In genomic region chr1:228417061-228417460, GRCh38 we compare ENCODE assay signal across 13 cellular contexts. TPM values are rescaled to one million over a fixed set of nuclear protein-coding genes. Genes with fewer than 3 reads are reported as not detected.
DNase-seq lines count a peak whose midpoint lies in the region; ATAC-seq and TF ChIP-seq lines count a peak whose summit lies in the region.
"Had no signal": no experiment of that assay in that cellular context is flagged by ENCODE, and none has a peak within 500 bp of the region (broad histone marks: within the 10 kb centered on the region; RNA-seq: fewer than 3 reads in every experiment).

No MANE protein-coding gene starts in this region.

- no peak overlapping the region for H3K27ac ChIP-seq in left ventricle myocardium inferior (replicated peaks)
- no peak overlapping the region for H3K27ac ChIP-seq in heart left ventricle
- no peak overlapping the region for H3K27ac ChIP-seq in coronary artery
- H3K27ac ChIP-seq in vagina: peak overlapping the region; percentile 16
- H3K27ac ChIP-seq: BLaER1 had no signal

- WGBS in heart left ventricle, 4 donors: 33 to 40% (median 36%) methylated on average over 12 of the region's 12 CpGs

- peaks cover 33% of the 10 kb centered on the region for H3K27me3 Mint-ChIP-seq in memory B cell

- DNase-seq in left ventricle myocardium inferior: no peak
- DNase-seq in heart left ventricle: no peak
- DNase-seq in coronary artery (ENCODE audit: low spot score): no peak
- no peak for DNase-seq in memory B cell (ENCODE audit: low spot score in 2 of 2)
- no peak for DNase-seq in vagina (ENCODE audit: extremely low spot score in 2 of 2)
- DNase-seq in NCI-H526 (lab: John Stamatoyannopoulos, UW): no peak
- no peak for DNase-seq in putamen (ENCODE audit: low spot score)
- DNase-seq in NCI-H524 (lab: John Stamatoyannopoulos, UW): no peak
- DNase-seq: activated B cell treated with CpG ODN at 0.5 μM for 24 hours; effector CD8-positive, alpha-beta T cell; hippocampal formation; NCI-H510A had no signal

- H3K36me3 Mint-ChIP-seq in memory B cell: peaks cover 2% of the 10 kb centered on the region

- ATAC-seq in heart left ventricle (no peak), memory B cell (ENCODE audit: low read depth) (no peak)

- TF ChIP-seq POLR2A in heart left ventricle (IDR thresholded peaks at IDR 0.05) (no peak), vagina (IDR thresholded peaks at IDR 0.05) (no peak)

- H3K27me3 ChIP-seq in left ventricle myocardium inferior (ENCODE audit: low read depth): peaks cover 69% of the 10 kb centered on the region
- H3K27me3 ChIP-seq in heart left ventricle: peaks cover 0 to 37% (median 26%) of the 10 kb centered on the region in 9 donors
- no peaks in the 10 kb centered on the region for H3K27me3 ChIP-seq in vagina

- H3K4me1 ChIP-seq in left ventricle myocardium inferior (peaks cover 28% of the 10 kb centered on the region), heart left ventricle (peaks cover 3 to 22% (median 13%) of the 10 kb centered on the region in 12 donors), vagina (peaks cover 26% of the 10 kb centered on the region)
- H3K4me1 ChIP-seq: BLaER1 had no signal

- TF ChIP-seq CTCF in left ventricle myocardium inferior (IDR thresholded peaks at IDR 0.05; ENCODE audit: borderline replicate concordance): no peak
- no peak for TF ChIP-seq CTCF in heart left ventricle (IDR thresholded peaks at IDR 0.05)
- no peak for TF ChIP-seq CTCF in coronary artery (IDR thresholded peaks at IDR 0.05)
- no peak for TF ChIP-seq CTCF in vagina (IDR thresholded peaks at IDR 0.05)

- H3K36me3 ChIP-seq in left ventricle myocardium inferior: no peaks in the 10 kb centered on the region
- no peaks in the 10 kb centered on the region for H3K36me3 ChIP-seq in heart left ventricle
- no peaks in the 10 kb centered on the region for H3K36me3 ChIP-seq in vagina
- H3K36me3 ChIP-seq: BLaER1 had no signal

- peak overlapping the region; percentile 32 for H3K4me3 Mint-ChIP-seq in memory B cell
- H3K4me3 Mint-ChIP-seq: activated B cell treated with CpG ODN at 0.5 μM for 24 hours had no signal

- intact Hi-C loops in left ventricle myocardium inferior (cut with micrococcal nuclease): no loop called here
- intact Hi-C loops in heart left ventricle (cut with DNase I): no loop called here
- intact Hi-C loops in vagina (cut with DNase I): no loop called here

- H3K9me3 ChIP-seq in left ventricle myocardium inferior (replicated peaks) (no peaks in the 10 kb centered on the region), heart left ventricle (no peaks in the 10 kb centered on the region), vagina (no peaks in the 10 kb centered on the region)
- H3K9me3 ChIP-seq: BLaER1 had no signal

- peaks cover 4% of the 10 kb centered on the region for H3K9me3 Mint-ChIP-seq in memory B cell
- H3K9me3 Mint-ChIP-seq: activated B cell treated with CpG ODN at 0.5 μM for 24 hours had no signal

- H3K27ac Mint-ChIP-seq in memory B cell: no peak overlapping the region
- H3K27ac Mint-ChIP-seq: activated B cell treated with CpG ODN at 0.5 μM for 24 hours had no signal

- H3K4me3 ChIP-seq in left ventricle myocardium inferior (peak overlapping the region; percentile 64), heart left ventricle (peak overlapping the region in 2 of 12 donors; percentile 46 to 50), coronary artery (peak overlapping the region; percentile 66), vagina (peak overlapping the region; percentile 45 to 59)
- H3K4me3 ChIP-seq: BLaER1 had no signal

- H3K4me1 Mint-ChIP-seq in memory B cell: peaks cover 14% of the 10 kb centered on the region

RNA-seq across cellular contexts. Expression of gene TRIM17, which starts 0.4 kb away (rescaled TPM):
- total RNA-seq in left ventricle myocardium inferior: 0.36 TPM
- 1 to 10 TPM in 1 of 9 donors, under 1 TPM in 5, not detected in 3; 0.27 to 1.7 (median 0.57) TPM for total RNA-seq in heart left ventricle
- under 1 TPM; 0.08 to 0.11 TPM for polyA plus RNA-seq in heart left ventricle
- total RNA-seq in vagina: 1.2 TPM
- total RNA-seq: activated B cell treated with CpG ODN at 0.5 μM for 24 hours had no signal

RNA-seq across cellular contexts. Expression of gene TRIM11, which starts 10.4 kb away (rescaled TPM):
- total RNA-seq in left ventricle myocardium inferior: 6.2 TPM
- 10 to 100 TPM in 4 of 9 donors, 1 to 10 TPM in 5; 6.7 to 13.8 (median 8.4) TPM for total RNA-seq in heart left ventricle
- 1 to 10 TPM; 4.7 to 9.8 TPM for polyA plus RNA-seq in heart left ventricle
- 22.1 TPM for total RNA-seq in vagina
